25 cellular contexts compared by ENCODE assay signal in the genomic region with DNA sequence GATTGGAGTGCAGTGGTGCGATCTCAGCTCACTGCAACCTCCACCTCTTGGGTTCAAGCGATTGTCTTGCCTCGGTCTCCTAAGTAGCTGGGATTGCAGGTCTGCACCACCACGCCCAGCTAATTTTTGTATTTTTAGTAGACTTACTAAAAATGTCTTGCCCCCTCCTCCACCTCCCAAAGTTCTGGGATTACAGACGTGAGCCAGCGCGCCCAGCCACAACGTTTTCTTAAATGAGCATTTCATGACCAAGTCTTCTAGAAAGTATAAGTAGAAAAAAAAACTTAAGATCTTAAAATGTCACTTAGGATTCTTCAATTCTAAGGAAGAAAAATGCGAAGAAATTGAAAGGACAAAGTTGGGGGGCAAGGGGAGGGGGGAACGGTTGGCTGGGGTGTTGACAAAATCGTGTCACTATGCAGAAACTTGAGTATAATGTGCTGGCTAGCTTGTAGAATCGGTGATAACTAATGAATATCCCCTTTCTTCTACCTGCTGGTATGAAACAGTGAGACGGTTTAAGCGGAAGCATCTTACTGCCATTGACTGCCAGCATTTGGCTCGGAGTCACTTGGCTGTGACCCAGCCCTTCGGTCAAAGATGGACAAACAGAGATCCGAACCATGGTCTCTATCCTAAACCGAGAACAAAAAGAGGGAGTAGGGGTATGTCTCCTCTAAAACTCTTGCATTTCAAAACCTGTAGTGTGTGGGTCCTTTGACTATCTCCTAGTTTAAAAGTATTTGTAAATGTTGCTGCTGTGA. TPM values are rescaled to one million over a fixed set of nuclear protein-coding genes. Genes with fewer than 3 reads are reported as not detected.
DNase-seq lines count a peak whose midpoint lies in the region; ATAC-seq and TF ChIP-seq lines count a peak whose summit lies in the region.
"Had no signal": no experiment of that assay in that cellular context is flagged by ENCODE, and none has a peak within 500 bp of the region (broad histone marks: within the 10 kb centered on the region; RNA-seq: fewer than 3 reads in every experiment).

No MANE protein-coding gene starts in this region.

- no peaks in the 10 kb centered on the region for H3K4me1 Mint-ChIP-seq in GM23338
- no peaks in the 10 kb centered on the region for H3K4me1 Mint-ChIP-seq in WTC11
- peaks cover 2% of the 10 kb centered on the region for H3K4me1 Mint-ChIP-seq in nephron progenitor cell

- H3K36me3 Mint-ChIP-seq in GM23338 (ENCODE audit: low read depth) (peaks cover 28% of the 10 kb centered on the region), WTC11 (peaks cover 35% of the 10 kb centered on the region), nephron progenitor cell (ENCODE audit: low read depth) (peaks cover 65% of the 10 kb centered on the region)

- H3K4me2 ChIP-seq in GM23338 = no peak overlapping the region
- H3K4me2 ChIP-seq: KMS-11, SK-N-SH had no signal

- no peak overlapping the region for H2AFZ ChIP-seq in GM23338
- H2AFZ ChIP-seq: GM23248 had no signal

- POLR2A ChIA-PET in WTC11 (lab: Charles Lee) = interaction anchor here (0.6 kb wide), 2 partner anchors 71 to 196 kb away, joined by 3 to 6 read pairs; no protein-coding TSS in a partner anchor

- no peaks in the 10 kb centered on the region for H3K9me3 Mint-ChIP-seq in GM23338
- H3K9me3 Mint-ChIP-seq in WTC11 = peaks cover 5% of the 10 kb centered on the region; the same call in 1 of the 2 replicates
- H3K9me3 Mint-ChIP-seq in nephron progenitor cell = peaks cover 8% of the 10 kb centered on the region
- H3K9me3 Mint-ChIP-seq: CD4-positive, alpha-beta T cell; HFFc6; IgD-negative memory B cell had no signal

- H3K27ac Mint-ChIP-seq in GM23338 (peak overlapping the region; percentile 36; the same call in 1 of the 2 replicates), WTC11 (peak overlapping the region; percentile 7; the same call in 1 of the 2 replicates), nephron progenitor cell (peak overlapping the region; percentile 67)
- H3K27ac Mint-ChIP-seq: CD4-positive, alpha-beta T cell; HFFc6 had no signal

- DNase-seq in cardiac muscle cell (ENCODE audit: low read depth in 1 of 2, low spot score in 1 of 2) (no peak), cardiac septum (ENCODE audit: low spot score) (no peak), GM23338 (ENCODE audit: low spot score) (no peak), WTC11 (ENCODE audit: low spot score) (no peak), nephron progenitor cell (no peak), RKO (ENCODE audit: low spot score) (no peak), ovary (no peak)
- DNase-seq: CD4-positive, alpha-beta T cell; DMS53; GM23248; HFFc6; NCI-H1048; NCI-H1417; NCI-H1694; NCI-H2081; NCI-H226; NCI-H510A; NCI-H69; SK-N-SH had no signal

- intact Hi-C loops in cardiac septum (cut with DNase I) = no loop called here
- intact Hi-C loops in ovary (cut with DNase I) = no loop called here

- peaks cover 27% of the 10 kb centered on the region for H4K20me1 ChIP-seq in GM23338 (replicated peaks; ENCODE audit: insufficient read depth)

- H3K36me3 ChIP-seq in cardiac muscle cell (peaks cover 16% of the 10 kb centered on the region), GM23338 (ENCODE audit: insufficient read depth) (no peaks in the 10 kb centered on the region; the same call in none of the 2 replicates), ovary (no peaks in the 10 kb centered on the region)

- H3K9me2 ChIP-seq in GM23338 (ENCODE audit: insufficient read depth) = no peaks in the 10 kb centered on the region
- H3K9me2 ChIP-seq: SK-N-SH had no signal

- no peak for TF ChIP-seq POLR2A in ovary (IDR thresholded peaks at IDR 0.05)

- ATAC-seq in GM23338 (no peak), WTC11 (no peak), esophagus mucosa (no peak)
- ATAC-seq: Panc1 had no signal

- H3K4me3 Mint-ChIP-seq in GM23338 (no peak overlapping the region), WTC11 (no peak overlapping the region), nephron progenitor cell (no peak overlapping the region)
- H3K4me3 Mint-ChIP-seq: CD4-positive, alpha-beta T cell; HFFc6 had no signal

- CTCF ChIA-PET in WTC11 (lab: Charles Lee) = no interaction called here

- H3K27ac ChIP-seq in cardiac muscle cell (peak overlapping the region; percentile 13), GM23338 (ENCODE audit: low read depth) (no peak overlapping the region), ovary (no peak overlapping the region)
- H3K27ac ChIP-seq: BLaER1 treated with 17β-estradiol and CSF1 and Interleukin-3, amounts not matched to agents 10 nM and 100 nM; GM23248; KMS-11 had no signal

- H3K4me1 ChIP-seq in cardiac muscle cell (ENCODE audit: low read depth) = peaks cover 31% of the 10 kb centered on the region
- no peaks in the 10 kb centered on the region for H3K4me1 ChIP-seq in GM23338 (ENCODE audit: insufficient read depth)
- no peaks in the 10 kb centered on the region for H3K4me1 ChIP-seq in ovary (ENCODE audit: insufficient read depth)
- H3K4me1 ChIP-seq: HAP-1 had no signal

- TF ChIP-seq CTCF in cardiac muscle cell (IDR thresholded peaks at IDR 0.05; ENCODE audit: low read depth, low read length) (no peak), GM23338 (conservative IDR thresholded peaks at IDR 0.05; ENCODE audit: low read depth in 2 of 2) (no peak), WTC11 (IDR thresholded peaks at IDR 0.05) (no peak), nephron progenitor cell (IDR thresholded peaks at IDR 0.05) (no peak), ovary (IDR thresholded peaks at IDR 0.05) (no peak)

- 90 to 96% (median 93%) methylated on average over 18 of the region's 18 CpGs for WGBS in ovary, 3 donors

- TF ChIP-seq EP300 in ovary (IDR thresholded peaks at IDR 0.05) = no peak

- no peak overlapping the region for H3K4me3 ChIP-seq in cardiac muscle cell
- no peak overlapping the region for H3K4me3 ChIP-seq in GM23338
- no peak overlapping the region for H3K4me3 ChIP-seq in ovary
- H3K4me3 ChIP-seq: BLaER1 treated with 17β-estradiol and CSF1 and Interleukin-3, amounts not matched to agents 10 nM and 100 nM; GM23248; HAP-1 had no signal

- H3K27me3 ChIP-seq in cardiac muscle cell = no peaks in the 10 kb centered on the region
- H3K27me3 ChIP-seq in GM23338 (ENCODE audit: insufficient read depth) = no peaks in the 10 kb centered on the region
- H3K27me3 ChIP-seq in ovary = no peaks in the 10 kb centered on the region
- H3K27me3 ChIP-seq: BLaER1 treated with 17β-estradiol and CSF1 and Interleukin-3, amounts not matched to agents 10 nM and 100 nM had no signal

- H3K9me3 ChIP-seq in cardiac muscle cell (ENCODE audit: low read depth) = no peaks in the 10 kb centered on the region
- H3K9me3 ChIP-seq in ovary = no peaks in the 10 kb centered on the region
- H3K9me3 ChIP-seq: HAP-1 had no signal

- H3K27me3 Mint-ChIP-seq in GM23338 (ENCODE audit: insufficient read depth, low read depth, poor library complexity) (no peaks in the 10 kb centered on the region), WTC11 (ENCODE audit: low read depth) (no peaks in the 10 kb centered on the region), nephron progenitor cell (ENCODE audit: low read depth, poor library complexity) (no peaks in the 10 kb centered on the region)
- H3K27me3 Mint-ChIP-seq: CD4-positive, alpha-beta T cell; IgD-negative memory B cell had no signal

- no peaks in the 10 kb centered on the region for H3F3A ChIP-seq in GM23338 (replicated peaks; ENCODE audit: low read depth)

- H3K79me2 ChIP-seq in GM23338 (replicated peaks; ENCODE audit: insufficient read depth) = peaks cover 64% of the 10 kb centered on the region

TF ChIP-seq in GM23338, 12 proteins besides CTCF, POLR2A, EP300 and RAD21 (continues in another document):
- TF ChIP-seq POLR2AphosphoS5 (IDR thresholded peaks at IDR 0.05; ENCODE audit: low read depth) = no peak
- no peak for TF ChIP-seq EZH2 (IDR thresholded peaks at IDR 0.05; ENCODE audit: low read depth, unreplicated experiment)
- no peak for TF ChIP-seq EZH2phosphoT487 (IDR thresholded peaks at IDR 0.05; ENCODE audit: unreplicated experiment)
- no peak for TF ChIP-seq NANOG (IDR thresholded peaks at IDR 0.05; ENCODE audit: borderline replicate concordance)
- TF ChIP-seq CREB1 (CRISPR knock-in tag; IDR thresholded peaks at IDR 0.05; ENCODE audit: low read depth) = no peak

TF ChIP-seq in WTC11, 78 proteins besides CTCF, POLR2A, EP300 and RAD21:
- TF ChIP-seq PRRX2 (CRISPR knock-in tag; IDR thresholded peaks at IDR 0.05) = no peak

RNA-seq across cellular contexts. Expression of a gene that starts 12.7 kb away (rescaled TPM):
- total RNA-seq in cardiac muscle cell (168 and 196 TPM in 2 replicates), cardiac septum (73.8 TPM), WTC11 (2021) (62.8 to 66.8 TPM (median 63.7 TPM) in 3 replicates), esophagus mucosa (35.3 TPM), ovary (10 to 100 TPM; 54.6 to 80.3 (median 78.3) TPM)
- polyA plus RNA-seq in cardiac muscle cell (185 and 213 TPM in 2 replicates), GM23338 (2016; fragmentation: Nextera tagmentation; extraction: Ambion mirVana) (62.5 and 68.0 TPM in 2 replicates), ovary (10 to 100 TPM; 46.4 to 64.1 TPM)
- total RNA-seq in GM23338 (2014; rRNA removed; shearing (Covaris generic)) = 84.0 and 90.8 TPM in 2 replicates

RNA-seq across cellular contexts. Expression of a gene that starts 13.0 kb away (rescaled TPM):
- 22.4 and 32.3 TPM in 2 replicates for total RNA-seq in cardiac muscle cell
- polyA plus RNA-seq in cardiac muscle cell = 29.0 and 33.8 TPM in 2 replicates
- total RNA-seq in cardiac septum = 3.9 TPM
- 16.1 and 20.2 TPM in 2 replicates for total RNA-seq in GM23338 (2014; rRNA removed; shearing (Covaris generic))
- 6.4 and 7.5 TPM in 2 replicates for polyA plus RNA-seq in GM23338 (2016; fragmentation: Nextera tagmentation; extraction: Ambion mirVana)
- 12.2 to 13.6 TPM (median 12.6 TPM) in 3 replicates for total RNA-seq in WTC11 (2021)
- 5.2 TPM for total RNA-seq in esophagus mucosa
- 10 to 100 TPM in 4 of 7 donors, 1 to 10 TPM in 3; 8.6 to 15.3 (median 10.0) TPM for total RNA-seq in ovary
- polyA plus RNA-seq in ovary = 1 to 10 TPM; 6.6 to 7.8 TPM

Comparison
In these comparisons a context has a peak if more than half of its experiments do, and no peak if none do; other contexts are left out.
1. H3K27ac Mint-ChIP-seq: peak in every context shown above with its lines; median percentile 67 in nephron progenitor cell; 36 in GM23338; 7 in WTC11.